Comparison of ENCODE assay signal across 11 cellular contexts in genomic region chr15:68389936-68390790, GRCh38. TPM values are rescaled to one million over a fixed set of nuclear protein-coding genes. Genes with fewer than 3 reads are reported as not detected.
A peak's percentile ranks its signal among the peaks of the same experiment; 100 is the strongest.
DNase-seq lines count a peak whose midpoint lies in the region; ATAC-seq, FAIRE-seq and TF ChIP-seq lines count a peak whose summit lies in the region.
"Had no signal": no experiment of that assay in that cellular context is flagged by ENCODE, and none has a peak within 500 bp of the region (broad histone marks: within the 10 kb centered on the region; RNA-seq: fewer than 3 reads in every experiment).

No MANE protein-coding gene starts in this region.

- WGBS in sigmoid colon, 2 donors, result 67 to 77% methylated on average over 15 of the region's 15 CpGs

- H3K4me3 ChIP-seq in Jurkat, Clone E6-1 (ENCODE audit: low read length), result no peak overlapping the region
- H3K4me3 ChIP-seq in astrocyte of the spinal cord (ENCODE audit: low read depth, low read length) (no peak overlapping the region), sigmoid colon (no peak overlapping the region)
- H3K4me3 ChIP-seq: thoracic aorta had no signal

- no peak for TF ChIP-seq CTCF in astrocyte of the spinal cord (IDR thresholded peaks at IDR 0.05; ENCODE audit: low read depth, low read length)
- TF ChIP-seq CTCF in sigmoid colon (IDR thresholded peaks at IDR 0.05), result no peak

- TF ChIP-seq EP300 in sigmoid colon (IDR thresholded peaks at IDR 0.05), result no peak

- in situ Hi-C loops in astrocyte of the spinal cord (cut with HindIII; ENCODE audit: low sequenced_read_pairs), result no loop called here

- ATAC-seq in GM18858 (IDR thresholded peaks at IDR 0.05; ENCODE audit: unreplicated experiment), result no peak

- no peak overlapping the region for H3K27ac ChIP-seq in sigmoid colon

- TF ChIP-seq POLR2A in sigmoid colon (IDR thresholded peaks at IDR 0.05), result no peak

- no peaks in the 10 kb centered on the region for H3K36me3 ChIP-seq in sigmoid colon
- H3K36me3 ChIP-seq: thoracic aorta had no signal

- no peak for DNase-seq in GM19239 (ENCODE audit: insufficient read length, low spot score)
- peak; percentile 28 for DNase-seq in Jurkat, Clone E6-1 (ENCODE audit: low read depth, low spot score)
- DNase-seq in astrocyte of the spinal cord (ENCODE audit: low read depth, low spot score), result peak; percentile 72
- DNase-seq in sigmoid colon, result peak; percentile 45
- DNase-seq in NCI-H146 (lab: John Stamatoyannopoulos, UW), result no peak
- no peak for DNase-seq in activated naive CD4-positive, alpha-beta T cell treated with Interleukin-2 at 50 U/mL for 16 hours
- DNase-seq in NCI-H1417 (lab: John Stamatoyannopoulos, UW), result no peak
- DNase-seq: cortex of kidney had no signal

- peak; percentile 90 for FAIRE-seq in GM19239 (lab: Jason Lieb, UNC)

- peaks cover 0 to 6% (median 2%) of the 10 kb centered on the region in 4 donors for H3K9me3 ChIP-seq in sigmoid colon
- H3K9me3 ChIP-seq: thoracic aorta had no signal

- H3K27me3 ChIP-seq in sigmoid colon, result peaks cover 0 to 16% (median 0%) of the 10 kb centered on the region in 3 donors

- intact Hi-C loops in sigmoid colon (cut with DNase I), result no loop called here

- no peaks in the 10 kb centered on the region for H3K4me1 ChIP-seq in sigmoid colon

RNA-seq across cellular contexts. Expression of gene ITGA11, which starts 41.8 kb away (rescaled TPM):
- polyA plus RNA-seq in Jurkat, Clone E6-1 (2012; ENCODE audit: insufficient read depth, insufficient read length), result not detected
- total RNA-seq in sigmoid colon, result 1 to 10 TPM in 3 of 4 donors, under 1 TPM in 1; 0.95 to 6.1 (median 2.7) TPM
- 1 to 10 TPM in 1 of 3 donors, under 1 TPM in 2; 0.71 to 2.4 (median 0.92) TPM for polyA plus RNA-seq in sigmoid colon
- polyA plus RNA-seq: neural cell had no signal

Comparison
In these comparisons a context has a peak if more than half of its experiments do, and no peak if none do; other contexts are left out.
1. DNase-seq: peak in Jurkat, Clone E6-1 (single experiment), astrocyte of the spinal cord (single experiment) and sigmoid colon (single experiment); none in GM19239 (single experiment), NCI-H146 (single experiment), activated naive CD4-positive, alpha-beta T cell treated with Interleukin-2 at 50 U/mL for 16 hours (single experiment) and NCI-H1417 (0 of 3).